In the genomic region with DNA sequence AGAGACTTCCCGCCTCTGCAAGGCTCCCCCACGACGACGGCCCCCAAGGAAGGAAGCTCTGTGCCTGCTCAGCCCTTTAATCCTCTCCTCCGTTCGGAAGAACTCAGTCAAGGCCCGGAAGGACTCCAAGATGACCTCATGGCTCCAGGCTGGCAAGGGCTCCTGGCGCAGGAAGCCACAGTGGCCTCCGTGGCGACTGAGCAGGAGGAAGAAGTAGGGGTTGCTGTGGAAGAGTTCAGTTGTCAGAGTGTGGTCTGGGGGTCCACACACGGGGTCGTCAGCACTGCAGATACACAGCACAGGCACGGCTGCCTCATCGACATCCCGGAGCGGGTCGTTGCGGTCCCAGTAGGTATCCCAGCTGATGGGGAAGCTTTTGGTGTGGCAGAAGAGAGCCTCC, we compare ENCODE assay signal across 21 cellular contexts. TPM values are rescaled to one million over a fixed set of nuclear protein-coding genes. Genes with fewer than 3 reads are reported as not detected.
DNase-seq lines count a peak whose midpoint lies in the region; ATAC-seq, FAIRE-seq and TF ChIP-seq lines count a peak whose summit lies in the region.
"Had no signal": no experiment of that assay in that cellular context is flagged by ENCODE, and none has a peak within 500 bp of the region (broad histone marks: within the 10 kb centered on the region; RNA-seq: fewer than 3 reads in every experiment).

No MANE protein-coding gene starts in this region.

- peaks cover 1% of the 10 kb centered on the region for H3K36me3 Mint-ChIP-seq in activated naive CD4-positive, alpha-beta T cell treated with anti-CD3 and anti-CD28 coated beads, Interleukin-2, amount 50 U/mL, for 24 hours
- peaks cover 0 to 5% of the 10 kb centered on the region in 2 donors for H3K36me3 Mint-ChIP-seq in naive B cell

- TF ChIP-seq EP300 in transverse colon (IDR thresholded peaks at IDR 0.05; ENCODE audit: low read depth) = no peak

- 88% methylated on average over 18 of the region's 18 CpGs; no CpG with 5 or more reads in 1 of the 2 donors for WGBS in transverse colon (ENCODE audit: low coverage in 1 of 2), 2 donors

- peaks cover 27% of the 10 kb centered on the region for H3K4me1 Mint-ChIP-seq in activated naive CD4-positive, alpha-beta T cell treated with anti-CD3 and anti-CD28 coated beads, Interleukin-2, amount 50 U/mL, for 24 hours
- H3K4me1 Mint-ChIP-seq in naive B cell = peaks cover 58 to 78% (median 72%) of the 10 kb centered on the region in 3 donors

- H3K27ac ChIP-seq in coronary artery (peak overlapping the region in 1 of 2 donors; percentile 42), transverse colon (peak overlapping the region in 3 of 4 donors; percentile 26 to 59 (median 33))
- H3K27ac ChIP-seq: foreskin keratinocyte, parathyroid adenoma, testis had no signal

- no peaks in the 10 kb centered on the region for H3K9me3 ChIP-seq in transverse colon
- H3K9me3 ChIP-seq: testis had no signal

- H3K4me3 ChIP-seq in coronary artery (no peak overlapping the region), transverse colon (no peak overlapping the region)
- H3K4me3 ChIP-seq: testis had no signal

- no peaks in the 10 kb centered on the region for H3K27me3 ChIP-seq in transverse colon
- H3K27me3 ChIP-seq: foreskin keratinocyte, testis had no signal

- intact Hi-C loops in transverse colon (cut with DNase I; ENCODE audit: low total_unique reads) = no loop called here

- in situ Hi-C loops in transverse colon (cut with MboI; ENCODE audit: low pct_ligation_motif_present in 1 of 4, low pct_unique_long_range_greater_than_20kb in 1 of 4, low sequenced_read_pairs in 3 of 4) = no loop called here

- peak overlapping the region; percentile 62 for H3K27ac Mint-ChIP-seq in activated naive CD4-positive, alpha-beta T cell treated with anti-CD3 and anti-CD28 coated beads, Interleukin-2, amount 50 U/mL, for 24 hours
- peak overlapping the region in 5 of 6 donors; percentile 96 to 99 (median 97) for H3K27ac Mint-ChIP-seq in naive B cell
- H3K27ac Mint-ChIP-seq: activated CD4-positive, alpha-beta T cell treated with anti-CD3 and anti-CD28 coated beads for 36 hours had no signal

- H3K36me3 ChIP-seq in transverse colon = no peaks in the 10 kb centered on the region

- no peaks in the 10 kb centered on the region for H3K27me3 Mint-ChIP-seq in activated naive CD4-positive, alpha-beta T cell treated with anti-CD3 and anti-CD28 coated beads, Interleukin-2, amount 50 U/mL, for 24 hours
- no peaks in the 10 kb centered on the region for H3K27me3 Mint-ChIP-seq in naive B cell
- H3K27me3 Mint-ChIP-seq: activated CD4-positive, alpha-beta T cell treated with anti-CD3 and anti-CD28 coated beads for 36 hours had no signal

- FAIRE-seq in GM12892 (lab: Jason Lieb, UNC) = no peak
- FAIRE-seq: HepG2 had no signal

- H3K4me1 ChIP-seq in transverse colon = peaks cover 10 to 33% (median 20%) of the 10 kb centered on the region in 4 donors
- H3K4me1 ChIP-seq: parathyroid adenoma had no signal

- H3K9me3 Mint-ChIP-seq in activated naive CD4-positive, alpha-beta T cell treated with anti-CD3 and anti-CD28 coated beads, Interleukin-2, amount 50 U/mL, for 24 hours = no peaks in the 10 kb centered on the region
- no peaks in the 10 kb centered on the region for H3K9me3 Mint-ChIP-seq in naive B cell

- no peak for TF ChIP-seq CTCF in coronary artery (IDR thresholded peaks at IDR 0.05)
- no peak for TF ChIP-seq CTCF in transverse colon (IDR thresholded peaks at IDR 0.05)

- no peak for DNase-seq in activated naive CD4-positive, alpha-beta T cell treated with Interleukin-2 at 50 U/mL for 16 hours
- peak; percentile 73 for DNase-seq in coronary artery (ENCODE audit: low spot score)
- no peak for DNase-seq in naive B cell
- DNase-seq in transverse colon = no peak
- no peak for DNase-seq in GM12892 (ENCODE audit: insufficient read length)
- no peak for DNase-seq in T-helper 2 cell
- DNase-seq: 8988T; activated CD4-positive, alpha-beta T cell treated with anti-CD3 and anti-CD28 coated beads for 36 hours; activated gamma-delta T cell treated with Interleukin-2 at 50 U/mL for 16 hours; DND-41; foreskin keratinocyte; left colon; NCI-H1436 treated with DMSO at 0.1 percent for 48 hours; NCI-H82; stimulated activated CD4-positive, alpha-beta T cell treated with anti-CD3 and anti-CD28 coated beads, Interleukin-4, amount 100 ng/mL, for 1 hour; T-helper 9 cell had no signal

- ATAC-seq in naive B cell (ENCODE audit: low read depth in 2 of 2) = no peak
- no peak for ATAC-seq in HG03432 (IDR thresholded peaks at IDR 0.05; ENCODE audit: unreplicated experiment)
- ATAC-seq: activated CD4-positive, alpha-beta T cell treated with anti-CD3 and anti-CD28 coated beads for 36 hours; foreskin keratinocyte; HepG2; left colon had no signal

- TF ChIP-seq POLR2A in transverse colon (IDR thresholded peaks at IDR 0.05) (no peak), GM12892 (IDR thresholded peaks at IDR 0.05; ENCODE audit: low read depth, low read length) (no peak)

- H3K4me3 Mint-ChIP-seq in activated naive CD4-positive, alpha-beta T cell treated with anti-CD3 and anti-CD28 coated beads, Interleukin-2, amount 50 U/mL, for 24 hours = no peak overlapping the region
- peak overlapping the region; percentile 26 to 88 (median 76) for H3K4me3 Mint-ChIP-seq in naive B cell
- H3K4me3 Mint-ChIP-seq: activated CD4-positive, alpha-beta T cell treated with anti-CD3 and anti-CD28 coated beads for 36 hours had no signal

RNA-seq across cellular contexts. Expression of gene ABHD15, which starts 4.2 kb away (rescaled TPM):
- 10 to 100 TPM; 15.1 to 45.2 (median 20.3) TPM for polyA plus RNA-seq in naive B cell (ENCODE audit: low read depth in 6 of 6)
- 10 to 100 TPM; 18.7 to 38.0 (median 24.6) TPM for total RNA-seq in transverse colon
- 2.4 TPM for polyA plus RNA-seq in GM12892 (2012; ENCODE audit: missing spikeins)

RNA-seq across cellular contexts. Expression of gene TP53I13, which starts 5.9 kb away (rescaled TPM):
- 10 to 100 TPM; 28.1 to 41.5 (median 38.4) TPM for polyA plus RNA-seq in naive B cell (ENCODE audit: low read depth in 6 of 6)
- total RNA-seq in transverse colon = 100 to 1,000 TPM in 1 of 4 donors, 10 to 100 TPM in 3; 47.8 to 144 (median 87.7) TPM
- 12.3 TPM for polyA plus RNA-seq in GM12892 (2012; ENCODE audit: missing spikeins)

RNA-seq across cellular contexts. Expression of gene GIT1, which starts 26.8 kb away (rescaled TPM):
- polyA plus RNA-seq in naive B cell (ENCODE audit: low read depth in 6 of 6) = 10 to 100 TPM in 1 of 6 donors, 1 to 10 TPM in 5; 1.6 to 12.9 (median 4.4) TPM
- total RNA-seq in transverse colon = 10 to 100 TPM; 39.2 to 71.8 (median 41.3) TPM
- polyA plus RNA-seq in GM12892 (2012; ENCODE audit: missing spikeins) = 14.8 TPM

RNA-seq across cellular contexts. Expression of gene ANKRD13B, which starts 30.3 kb away (rescaled TPM):
- polyA plus RNA-seq in naive B cell (ENCODE audit: low read depth in 6 of 6) = not detected
- total RNA-seq in transverse colon = 1 to 10 TPM; 2.9 to 8.6 (median 5.6) TPM
- 1.0 TPM for polyA plus RNA-seq in GM12892 (2012; ENCODE audit: missing spikeins)
